ENCODE assay signal across 1 cellular context in genomic region chr4:169341490-169341889, GRCh38.
TF ChIP-seq lines count a peak whose summit lies in the region.

No MANE protein-coding gene starts in this region.

TF ChIP-seq in GM12878, 131 proteins besides CTCF, POLR2A, EP300 and RAD21 (continued from another document and continues in another):
- TF ChIP-seq ZBTB4 (CRISPR knock-in tag; IDR thresholded peaks at IDR 0.05), result no peak
- TF ChIP-seq NFXL1 (IDR thresholded peaks at IDR 0.05; ENCODE audit: borderline replicate concordance), result no peak
- TF ChIP-seq, protein P1, sequence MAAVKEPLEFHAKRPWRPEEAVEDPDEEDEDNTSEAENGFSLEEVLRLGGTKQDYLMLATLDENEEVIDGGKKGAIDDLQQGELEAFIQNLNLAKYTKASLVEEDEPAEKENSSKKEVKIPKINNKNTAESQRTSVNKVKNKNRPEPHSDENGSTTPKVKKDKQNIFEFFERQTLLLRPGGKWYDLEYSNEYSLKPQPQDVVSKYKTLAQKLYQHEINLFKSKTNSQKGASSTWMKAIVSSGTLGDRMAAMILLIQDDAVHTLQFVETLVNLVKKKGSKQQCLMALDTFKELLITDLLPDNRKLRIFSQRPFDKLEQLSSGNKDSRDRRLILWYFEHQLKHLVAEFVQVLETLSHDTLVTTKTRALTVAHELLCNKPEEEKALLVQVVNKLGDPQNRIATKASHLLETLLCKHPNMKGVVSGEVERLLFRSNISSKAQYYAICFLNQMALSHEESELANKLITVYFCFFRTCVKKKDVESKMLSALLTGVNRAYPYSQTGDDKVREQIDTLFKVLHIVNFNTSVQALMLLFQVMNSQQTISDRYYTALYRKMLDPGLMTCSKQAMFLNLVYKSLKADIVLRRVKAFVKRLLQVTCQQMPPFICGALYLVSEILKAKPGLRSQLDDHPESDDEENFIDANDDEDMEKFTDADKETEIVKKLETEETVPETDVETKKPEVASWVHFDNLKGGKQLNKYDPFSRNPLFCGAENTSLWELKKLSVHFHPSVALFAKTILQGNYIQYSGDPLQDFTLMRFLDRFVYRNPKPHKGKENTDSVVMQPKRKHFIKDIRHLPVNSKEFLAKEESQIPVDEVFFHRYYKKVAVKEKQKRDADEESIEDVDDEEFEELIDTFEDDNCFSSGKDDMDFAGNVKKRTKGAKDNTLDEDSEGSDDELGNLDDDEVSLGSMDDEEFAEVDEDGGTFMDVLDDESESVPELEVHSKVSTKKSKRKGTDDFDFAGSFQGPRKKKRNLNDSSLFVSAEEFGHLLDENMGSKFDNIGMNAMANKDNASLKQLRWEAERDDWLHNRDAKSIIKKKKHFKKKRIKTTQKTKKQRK (IDR thresholded peaks at IDR 0.05; ENCODE audit: low read depth, low read length), result no peak
- no peak for TF ChIP-seq HSF1 (IDR thresholded peaks at IDR 0.05; ENCODE audit: low read depth, low read length)
- no peak for TF ChIP-seq NR2C2 (IDR thresholded peaks at IDR 0.05; ENCODE audit: borderline replicate concordance, control insufficient read depth, insufficient read length, low read depth)
- TF ChIP-seq CHD1 (IDR thresholded peaks at IDR 0.05; ENCODE audit: low read depth, low read length), result no peak
- TF ChIP-seq ATF2 (IDR thresholded peaks at IDR 0.05; ENCODE audit: low read length), result peak; percentile 81; the same call in 1 of the 2 replicates
- peak; percentile 56; the same call in 1 of the 2 replicates for TF ChIP-seq ZNF687 (IDR thresholded peaks at IDR 0.05)
- TF ChIP-seq RELA (IDR thresholded peaks at IDR 0.05; ENCODE audit: borderline replicate concordance, partially characterized antibody), result peak; percentile 72
- TF ChIP-seq, protein P2, sequence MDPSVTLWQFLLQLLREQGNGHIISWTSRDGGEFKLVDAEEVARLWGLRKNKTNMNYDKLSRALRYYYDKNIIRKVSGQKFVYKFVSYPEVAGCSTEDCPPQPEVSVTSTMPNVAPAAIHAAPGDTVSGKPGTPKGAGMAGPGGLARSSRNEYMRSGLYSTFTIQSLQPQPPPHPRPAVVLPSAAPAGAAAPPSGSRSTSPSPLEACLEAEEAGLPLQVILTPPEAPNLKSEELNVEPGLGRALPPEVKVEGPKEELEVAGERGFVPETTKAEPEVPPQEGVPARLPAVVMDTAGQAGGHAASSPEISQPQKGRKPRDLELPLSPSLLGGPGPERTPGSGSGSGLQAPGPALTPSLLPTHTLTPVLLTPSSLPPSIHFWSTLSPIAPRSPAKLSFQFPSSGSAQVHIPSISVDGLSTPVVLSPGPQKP (IDR thresholded peaks at IDR 0.05; ENCODE audit: low read depth, low read length), result no peak
- no peak for TF ChIP-seq ZNF622 (IDR thresholded peaks at IDR 0.05)
- TF ChIP-seq MEF2B (IDR thresholded peaks at IDR 0.05; ENCODE audit: partially characterized antibody, poor library complexity, severe bottlenecking), result peak; percentile 38
- TF ChIP-seq PRDM15 (CRISPR knock-in tag; IDR thresholded peaks at IDR 0.05), result no peak
- no peak for TF ChIP-seq BMI1 (IDR thresholded peaks at IDR 0.05; ENCODE audit: borderline replicate concordance)
- no peak for TF ChIP-seq SMAD5 (IDR thresholded peaks at IDR 0.05; ENCODE audit: low read depth)
- no peak for TF ChIP-seq HDGF (IDR thresholded peaks at IDR 0.05)
- no peak for TF ChIP-seq SPI1 (IDR thresholded peaks at IDR 0.05; ENCODE audit: borderline replicate concordance, insufficient read depth, low read depth, low read length)
- no peak for TF ChIP-seq ZBED1 (IDR thresholded peaks at IDR 0.05; ENCODE audit: borderline replicate concordance)
- TF ChIP-seq IKZF2 (IDR thresholded peaks at IDR 0.05), result peak; percentile 56 to 73; a peak in 3 of 4 replicates
- TF ChIP-seq RBBP5 (conservative IDR thresholded peaks at IDR 0.05), result no peak
- no peak for TF ChIP-seq SREBF1 (IDR thresholded peaks at IDR 0.05; ENCODE audit: low read length)
- no peak for TF ChIP-seq FOXK2 (IDR thresholded peaks at IDR 0.05)
- TF ChIP-seq, protein P3, sequence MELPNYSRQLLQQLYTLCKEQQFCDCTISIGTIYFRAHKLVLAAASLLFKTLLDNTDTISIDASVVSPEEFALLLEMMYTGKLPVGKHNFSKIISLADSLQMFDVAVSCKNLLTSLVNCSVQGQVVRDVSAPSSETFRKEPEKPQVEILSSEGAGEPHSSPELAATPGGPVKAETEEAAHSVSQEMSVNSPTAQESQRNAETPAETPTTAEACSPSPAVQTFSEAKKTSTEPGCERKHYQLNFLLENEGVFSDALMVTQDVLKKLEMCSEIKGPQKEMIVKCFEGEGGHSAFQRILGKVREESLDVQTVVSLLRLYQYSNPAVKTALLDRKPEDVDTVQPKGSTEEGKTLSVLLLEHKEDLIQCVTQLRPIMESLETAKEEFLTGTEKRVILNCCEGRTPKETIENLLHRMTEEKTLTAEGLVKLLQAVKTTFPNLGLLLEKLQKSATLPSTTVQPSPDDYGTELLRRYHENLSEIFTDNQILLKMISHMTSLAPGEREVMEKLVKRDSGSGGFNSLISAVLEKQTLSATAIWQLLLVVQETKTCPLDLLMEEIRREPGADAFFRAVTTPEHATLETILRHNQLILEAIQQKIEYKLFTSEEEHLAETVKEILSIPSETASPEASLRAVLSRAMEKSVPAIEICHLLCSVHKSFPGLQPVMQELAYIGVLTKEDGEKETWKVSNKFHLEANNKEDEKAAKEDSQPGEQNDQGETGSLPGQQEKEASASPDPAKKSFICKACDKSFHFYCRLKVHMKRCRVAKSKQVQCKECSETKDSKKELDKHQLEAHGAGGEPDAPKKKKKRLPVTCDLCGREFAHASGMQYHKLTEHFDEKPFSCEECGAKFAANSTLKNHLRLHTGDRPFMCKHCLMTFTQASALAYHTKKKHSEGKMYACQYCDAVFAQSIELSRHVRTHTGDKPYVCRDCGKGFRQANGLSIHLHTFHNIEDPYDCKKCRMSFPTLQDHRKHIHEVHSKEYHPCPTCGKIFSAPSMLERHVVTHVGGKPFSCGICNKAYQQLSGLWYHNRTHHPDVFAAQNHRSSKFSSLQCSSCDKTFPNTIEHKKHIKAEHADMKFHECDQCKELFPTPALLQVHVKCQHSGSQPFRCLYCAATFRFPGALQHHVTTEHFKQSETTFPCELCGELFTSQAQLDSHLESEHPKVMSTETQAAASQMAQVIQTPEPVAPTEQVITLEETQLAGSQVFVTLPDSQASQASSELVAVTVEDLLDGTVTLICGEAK (IDR thresholded peaks at IDR 0.05; ENCODE audit: borderline replicate concordance), result no peak
- TF ChIP-seq STAT3 (IDR thresholded peaks at IDR 0.05; ENCODE audit: low read depth, low read length), result no peak
